ENCODE assay signal across 9 cellular contexts in the genomic region with DNA sequence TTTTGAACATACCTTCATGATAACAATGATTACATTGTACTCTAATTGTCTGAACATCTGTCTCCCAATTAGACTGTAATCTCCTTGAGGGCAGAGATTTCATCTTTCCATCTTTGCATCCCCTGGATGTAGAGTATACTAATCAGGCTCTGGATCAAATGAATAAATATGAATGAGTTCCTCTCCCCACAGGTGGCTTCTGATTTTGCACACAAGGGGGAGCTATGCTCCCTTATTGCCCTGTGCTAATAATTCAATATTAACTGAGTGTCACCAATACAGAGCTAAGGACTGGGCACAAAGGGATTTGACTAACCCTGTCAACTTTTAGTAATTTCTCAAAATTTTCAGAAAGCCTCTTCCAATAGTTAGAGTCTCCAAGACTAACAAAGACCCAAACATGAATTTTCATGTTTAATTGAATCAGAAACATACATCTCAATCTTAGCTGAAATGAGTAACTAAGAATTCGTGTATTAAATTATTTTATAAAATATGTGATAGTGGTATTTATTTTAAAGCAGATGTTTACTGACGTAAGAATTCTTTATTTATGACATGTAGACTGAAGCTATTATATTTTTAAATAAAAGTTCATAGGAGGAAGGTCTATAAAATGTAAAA. TPM values are rescaled to one million over a fixed set of nuclear protein-coding genes. Genes with fewer than 3 reads are reported as not detected.
DNase-seq lines count a peak whose midpoint lies in the region; ATAC-seq and TF ChIP-seq lines count a peak whose summit lies in the region.
"Had no signal": no experiment of that assay in that cellular context is flagged by ENCODE, and none has a peak within 500 bp of the region (broad histone marks: within the 10 kb centered on the region; RNA-seq: fewer than 3 reads in every experiment).

No MANE protein-coding gene starts in this region.

- peak; percentile 67 for ATAC-seq in stimulated activated naive CD8-positive, alpha-beta T cell treated with anti-CD3 and anti-CD28 coated beads, Interleukin-15, amount 100 ng/mL, for 72 hours
- no peak for ATAC-seq in stimulated activated naive CD8-positive, alpha-beta T cell treated with anti-CD3 and anti-CD28 coated beads, Interleukin-15, Interleukin-2, amounts not matched to agents 100 U/mL and 50 U/mL, for 24 hours
- ATAC-seq in body of pancreas (peak; percentile 39), naive B cell (ENCODE audit: low read depth in 2 of 2) (peak; percentile 73 to 81), GM21526 (IDR thresholded peaks at IDR 0.05; ENCODE audit: low FRiP score, unreplicated experiment) (no peak)

- H3K4me1 ChIP-seq in body of pancreas: peaks cover 3% of the 10 kb centered on the region

- intact Hi-C loops in body of pancreas (cut with DNase I): no loop called here

- no peaks in the 10 kb centered on the region for H3K9me3 Mint-ChIP-seq in stimulated activated naive CD8-positive, alpha-beta T cell treated with anti-CD3 and anti-CD28 coated beads, Interleukin-15, amount 100 ng/mL, for 72 hours
- peaks cover 0 to 1% (median 0%) of the 10 kb centered on the region in 7 donors for H3K9me3 Mint-ChIP-seq in naive B cell

- H3K9me3 ChIP-seq in body of pancreas: no peaks in the 10 kb centered on the region

- H3K27ac Mint-ChIP-seq in stimulated activated naive CD8-positive, alpha-beta T cell treated with anti-CD3 and anti-CD28 coated beads, Interleukin-15, amount 100 ng/mL, for 72 hours: no peak overlapping the region
- H3K27ac Mint-ChIP-seq in naive B cell: no peak overlapping the region

- peak in 1 of 2 donors; percentile 34 for DNase-seq in stimulated activated naive CD8-positive, alpha-beta T cell treated with anti-CD3 and anti-CD28 coated beads, Interleukin-15, amount 100 ng/mL, for 72 hours
- DNase-seq in stimulated activated naive CD8-positive, alpha-beta T cell treated with anti-CD3 and anti-CD28 coated beads, Interleukin-15, Interleukin-2, amounts not matched to agents 100 U/mL and 50 U/mL, for 24 hours: no peak
- peak; percentile 9 for DNase-seq in NCI-H748 treated with DMSO at 0.1 percent for 48 hours (lab: John Stamatoyannopoulos, UW)
- peak in 3 of 4 donors; percentile 31 to 54 (median 39) for DNase-seq in body of pancreas
- DNase-seq in naive B cell: no peak
- DNase-seq in globus pallidus (ENCODE audit: low spot score): no peak
- no peak for DNase-seq in midbrain (lab: John Stamatoyannopoulos, UW)

- H3K27me3 Mint-ChIP-seq in stimulated activated naive CD8-positive, alpha-beta T cell treated with anti-CD3 and anti-CD28 coated beads, Interleukin-15, amount 100 ng/mL, for 72 hours: peaks cover 79% of the 10 kb centered on the region
- H3K27me3 Mint-ChIP-seq in naive B cell: peaks cover 53 to 73% (median 72%) of the 10 kb centered on the region in 3 donors

- H3K4me3 Mint-ChIP-seq in stimulated activated naive CD8-positive, alpha-beta T cell treated with anti-CD3 and anti-CD28 coated beads, Interleukin-15, amount 100 ng/mL, for 72 hours: no peak overlapping the region
- no peak overlapping the region for H3K4me3 Mint-ChIP-seq in naive B cell

- H3K36me3 ChIP-seq in body of pancreas (replicated peaks in 1 of 2; ENCODE audit: insufficient read depth in 1 of 2, low read depth in 2 of 2): no peaks in the 10 kb centered on the region

- H3K4me1 Mint-ChIP-seq in stimulated activated naive CD8-positive, alpha-beta T cell treated with anti-CD3 and anti-CD28 coated beads, Interleukin-15, amount 100 ng/mL, for 72 hours: peaks cover 11% of the 10 kb centered on the region
- H3K4me1 Mint-ChIP-seq in naive B cell: peaks cover 0 to 15% (median 4%) of the 10 kb centered on the region in 3 donors

- no peak overlapping the region for H3K4me3 ChIP-seq in body of pancreas

- H3K27me3 ChIP-seq in body of pancreas: no peaks in the 10 kb centered on the region

- peak; percentile 12 to 64 (median 49) for TF ChIP-seq CTCF in body of pancreas (IDR thresholded peaks at IDR 0.05)

- no peak overlapping the region for H3K27ac ChIP-seq in body of pancreas

- no peaks in the 10 kb centered on the region for H3K36me3 Mint-ChIP-seq in naive B cell

- no peak for TF ChIP-seq POLR2A in body of pancreas (IDR thresholded peaks at IDR 0.05)

- 44 to 47% methylated on average over 2 of the region's 2 CpGs for WGBS in body of pancreas, 2 donors

RNA-seq across cellular contexts. Expression of gene DUOXA1, which starts 3.0 kb away (rescaled TPM):
- total RNA-seq in body of pancreas: not detected
- polyA plus RNA-seq in naive B cell (ENCODE audit: low read depth in 6 of 6): not detected

RNA-seq across cellular contexts. Expression of gene DUOX1, which starts 3.1 kb away (rescaled TPM):
- total RNA-seq in body of pancreas: under 1 TPM; 0.26 to 0.66 TPM
- polyA plus RNA-seq in naive B cell (ENCODE audit: low read depth in 6 of 6): 1 to 10 TPM in 3 of 6 donors, under 1 TPM in 3; 0.29 to 4.2 (median 1.3) TPM
- total RNA-seq: temporal lobe had no signal

RNA-seq across cellular contexts. Expression of gene DUOXA2, which starts 12.5 kb away (rescaled TPM):
- not detected for total RNA-seq in body of pancreas
- not detected for polyA plus RNA-seq in naive B cell (ENCODE audit: low read depth in 6 of 6)
- total RNA-seq: temporal lobe had no signal

RNA-seq across cellular contexts. Expression of gene DUOX2, which starts 12.7 kb away (rescaled TPM):
- total RNA-seq in body of pancreas: under 1 TPM; under 0.01 to 0.26 TPM
- under 1 TPM in 1 of 6 donors, not detected in 5; 0.08 TPM for polyA plus RNA-seq in naive B cell (ENCODE audit: low read depth in 6 of 6)
- total RNA-seq: temporal lobe had no signal

Comparison
In these comparisons a context has a peak if more than half of its experiments do, and no peak if none do; other contexts are left out.
1. ATAC-seq: peak in stimulated activated naive CD8-positive, alpha-beta T cell treated with anti-CD3 and anti-CD28 coated beads, Interleukin-15, amount 100 ng/mL, for 72 hours (single experiment), body of pancreas (single experiment) and naive B cell (2 of 2); none in stimulated activated naive CD8-positive, alpha-beta T cell treated with anti-CD3 and anti-CD28 coated beads, Interleukin-15, Interleukin-2, amounts not matched to agents 100 U/mL and 50 U/mL, for 24 hours (single experiment) and GM21526 (single experiment).
2. DNase-seq: peak in NCI-H748 treated with DMSO at 0.1 percent for 48 hours (single experiment) and body of pancreas (3 of 4); none in stimulated activated naive CD8-positive, alpha-beta T cell treated with anti-CD3 and anti-CD28 coated beads, Interleukin-15, Interleukin-2, amounts not matched to agents 100 U/mL and 50 U/mL, for 24 hours (single experiment), naive B cell (single experiment), globus pallidus (single experiment) and midbrain (single experiment).